In genomic region chr3:150419959-150420358, GRCh38 we compare ENCODE assay signal across 31 cellular contexts. TPM values are rescaled to one million over a fixed set of nuclear protein-coding genes. Genes with fewer than 3 reads are reported as not detected.
A peak's percentile ranks its signal among the peaks of the same experiment; 100 is the strongest.
DNase-seq lines count a peak whose midpoint lies in the region; ATAC-seq, FAIRE-seq and TF ChIP-seq lines count a peak whose summit lies in the region.
"Had no signal": no experiment of that assay in that cellular context is flagged by ENCODE, and none has a peak within 500 bp of the region (broad histone marks: within the 10 kb centered on the region; RNA-seq: fewer than 3 reads in every experiment).

No MANE protein-coding gene starts in this region.

- H3K9ac ChIP-seq in astrocyte (ENCODE audit: low read length): no peak overlapping the region

- no peaks in the 10 kb centered on the region for H3F3A ChIP-seq in GM23338 (replicated peaks; ENCODE audit: low read depth)

- no peak for DNase-seq in CD4-positive, alpha-beta T cell
- DNase-seq in astrocyte (ENCODE audit: low read depth) (no peak), left kidney (ENCODE audit: low read depth, low spot score) (peak; percentile 15), GM23338 (ENCODE audit: low spot score) (no peak), NCI-H446 treated with DMSO at 0.1 percent for 48 hours (lab: John Stamatoyannopoulos, UW) (no peak), NCI-H345 treated with DMSO at 0.1 percent for 48 hours (lab: John Stamatoyannopoulos, UW; ENCODE audit: unreplicated experiment) (no peak)
- no peak for DNase-seq in activated CD8-positive, alpha-beta memory T cell treated with anti-CD3 and anti-CD28 coated beads for 24 hours
- DNase-seq: activated CD4-positive, alpha-beta T cell treated with anti-CD3 and anti-CD28 coated beads for 1 hour; activated CD8-positive, alpha-beta T cell treated with anti-CD3 and anti-CD28 coated beads for 36 hours; activated gamma-delta T cell treated with Interleukin-2 at 50 U/mL for 16 hours; adrenal gland; colonic mucosa; effector memory CD8-positive, alpha-beta T cell; gastrocnemius medialis; hippocampal formation; immature natural killer cell; left ventricle myocardium superior; NCI-H1048; NCI-H187 treated with DMSO at 0.1 percent for 48 hours; NCI-H774; SIG-M5; stomach; T-cell; tibial artery had no signal

- H3K9me3 ChIP-seq in CD4-positive, alpha-beta T cell (ENCODE audit: control insufficient read depth, low read length): no peaks in the 10 kb centered on the region
- H3K9me3 ChIP-seq in HEK293 (ENCODE audit: control insufficient read depth, insufficient read depth, low read depth, low read length) (no peaks in the 10 kb centered on the region), astrocyte (ENCODE audit: insufficient read depth, low read depth, low read length) (no peaks in the 10 kb centered on the region)
- H3K9me3 ChIP-seq: adrenal gland, colonic mucosa, gastrocnemius medialis, stomach, tibial artery had no signal

- H2AFZ ChIP-seq in astrocyte (ENCODE audit: low read depth, low read length) (no peak overlapping the region), GM23338 (no peak overlapping the region)

- no peaks in the 10 kb centered on the region for H3K9me2 ChIP-seq in GM23338 (ENCODE audit: insufficient read depth)

- H3K27ac ChIP-seq in CD4-positive, alpha-beta T cell (ENCODE audit: low read depth, low read length): no peak overlapping the region
- H3K27ac ChIP-seq in HEK293 (ENCODE audit: extremely low read depth, low read depth, low read length) (no peak overlapping the region), astrocyte (ENCODE audit: low read depth, low read length) (no peak overlapping the region), GM23338 (ENCODE audit: low read depth) (no peak overlapping the region)
- H3K27ac ChIP-seq: adrenal gland, C4-2B, colonic mucosa, gastrocnemius medialis, stomach, tibial artery had no signal

- no peaks in the 10 kb centered on the region for H3K27me3 ChIP-seq in CD4-positive, alpha-beta T cell (ENCODE audit: control insufficient read depth, insufficient read depth, low read length)
- H3K27me3 ChIP-seq in astrocyte (ENCODE audit: insufficient read depth, low read length) (no peaks in the 10 kb centered on the region), GM23338 (ENCODE audit: insufficient read depth) (no peaks in the 10 kb centered on the region)
- H3K27me3 ChIP-seq: adrenal gland, colonic mucosa, gastrocnemius medialis, stomach, tibial artery had no signal

- H3K4me1 ChIP-seq in HEK293 (ENCODE audit: control insufficient read depth, insufficient read depth, low read length) (no peaks in the 10 kb centered on the region), astrocyte (ENCODE audit: insufficient read depth, low read length) (peaks cover 27% of the 10 kb centered on the region), GM23338 (ENCODE audit: insufficient read depth) (no peaks in the 10 kb centered on the region)

- H3K79me2 ChIP-seq in astrocyte (ENCODE audit: insufficient read depth, low read length): peaks cover 100% of the 10 kb centered on the region
- H3K79me2 ChIP-seq in GM23338 (replicated peaks; ENCODE audit: insufficient read depth): peaks cover 89% of the 10 kb centered on the region

- TF ChIP-seq CTCF in CD4-positive, alpha-beta T cell (IDR thresholded peaks at IDR 0.05): no peak
- no peak for TF ChIP-seq CTCF in HEK293 (tag by site-specific recombination; IDR thresholded peaks at IDR 0.05)
- TF ChIP-seq CTCF in astrocyte (IDR thresholded peaks at IDR 0.05; ENCODE audit: insufficient read depth, low read depth, low read length): no peak
- TF ChIP-seq CTCF in GM23338 (conservative IDR thresholded peaks at IDR 0.05; ENCODE audit: low read depth in 2 of 2): no peak

- H3K4me3 Mint-ChIP-seq in CD4-positive, alpha-beta T cell: peak overlapping the region; percentile 55
- H3K4me3 Mint-ChIP-seq in astrocyte (ENCODE audit: unreplicated experiment) (peak overlapping the region; percentile 84), GM23338 (no peak overlapping the region)
- H3K4me3 Mint-ChIP-seq: activated CD8-positive, alpha-beta T cell treated with anti-CD3 and anti-CD28 coated beads for 36 hours; effector memory CD8-positive, alpha-beta T cell; immature natural killer cell; neural crest cell; T-cell had no signal

- no peak for FAIRE-seq in astrocyte (lab: Jason Lieb, UNC)
- FAIRE-seq: HTR-8/SVneo had no signal

- H4K20me1 ChIP-seq in astrocyte (ENCODE audit: insufficient read depth, low read length): peaks cover 92% of the 10 kb centered on the region
- 0 out of 2 replicates have a peak, but pooled peaks cover 9% of the 10 kb centered on the region for H4K20me1 ChIP-seq in GM23338 (replicated peaks; ENCODE audit: insufficient read depth)

- no peak overlapping the region for H3K27ac Mint-ChIP-seq in CD4-positive, alpha-beta T cell
- H3K27ac Mint-ChIP-seq in astrocyte (ENCODE audit: unreplicated experiment): peak overlapping the region; percentile 20
- no peak overlapping the region for H3K27ac Mint-ChIP-seq in GM23338
- H3K27ac Mint-ChIP-seq: activated CD8-positive, alpha-beta T cell treated with anti-CD3 and anti-CD28 coated beads for 36 hours; T-cell had no signal

- CTCF ChIA-PET in CD4-positive, alpha-beta T cell (lab: Charles Lee): interaction anchor here (0.8 kb wide), 1 partner anchor 10 kb away, joined by 3 read pairs; no protein-coding TSS in a partner anchor
- CTCF ChIA-PET in HEK293 (lab: Yijun Ruan, JAX): interaction anchor here (1.2 to 1.7 kb wide), 3 partner anchors 10 to 452 kb away, joined by 3 read pairs; no protein-coding TSS in a partner anchor

- H3K9me3 Mint-ChIP-seq in CD4-positive, alpha-beta T cell: no peaks in the 10 kb centered on the region
- H3K9me3 Mint-ChIP-seq in astrocyte (ENCODE audit: unreplicated experiment) (no peaks in the 10 kb centered on the region), GM23338 (no peaks in the 10 kb centered on the region)
- H3K9me3 Mint-ChIP-seq: activated CD8-positive, alpha-beta T cell treated with anti-CD3 and anti-CD28 coated beads for 36 hours; effector memory CD8-positive, alpha-beta T cell; immature natural killer cell; neural crest cell; T-cell had no signal

- ATAC-seq in CD4-positive, alpha-beta T cell (ENCODE audit: poor library complexity): no peak
- no peak for ATAC-seq in GM23338
- ATAC-seq: activated CD8-positive, alpha-beta T cell treated with anti-CD3 and anti-CD28 coated beads for 36 hours; effector memory CD8-positive, alpha-beta T cell; esophagus mucosa; gastrocnemius medialis; left ventricle myocardium superior; sciatic nerve; T-cell had no signal

- peaks cover 79% of the 10 kb centered on the region for H3K4me1 Mint-ChIP-seq in CD4-positive, alpha-beta T cell (ENCODE audit: low read depth)
- peaks cover 52% of the 10 kb centered on the region for H3K4me1 Mint-ChIP-seq in astrocyte (ENCODE audit: low read depth, unreplicated experiment)
- peaks cover 28% of the 10 kb centered on the region for H3K4me1 Mint-ChIP-seq in GM23338

- no peaks in the 10 kb centered on the region for H3K27me3 Mint-ChIP-seq in CD4-positive, alpha-beta T cell
- H3K27me3 Mint-ChIP-seq in astrocyte (ENCODE audit: low read depth, unreplicated experiment) (no peaks in the 10 kb centered on the region), GM23338 (ENCODE audit: insufficient read depth, low read depth, poor library complexity) (no peaks in the 10 kb centered on the region)
- H3K27me3 Mint-ChIP-seq: activated CD8-positive, alpha-beta T cell treated with anti-CD3 and anti-CD28 coated beads for 36 hours; effector memory CD8-positive, alpha-beta T cell; progenitor cell of endocrine pancreas; T-cell had no signal

- POLR2A ChIA-PET in CD4-positive, alpha-beta T cell (lab: Charles Lee): interaction anchor here (2.3 kb wide), 1 partner anchor 11 kb away, joined by 11 read pairs; the partner anchor contains the start of gene TSC22D2
- POLR2A ChIA-PET in HEK293 (lab: Yijun Ruan, JAX): no interaction called here

- H3K36me3 Mint-ChIP-seq in CD4-positive, alpha-beta T cell (ENCODE audit: low read depth): peaks cover 31% of the 10 kb centered on the region
- H3K36me3 Mint-ChIP-seq in astrocyte (ENCODE audit: low read depth, unreplicated experiment): peaks cover 9% of the 10 kb centered on the region
- no peaks in the 10 kb centered on the region for H3K36me3 Mint-ChIP-seq in GM23338 (ENCODE audit: low read depth)

- H3K36me3 ChIP-seq in HEK293 (ENCODE audit: control insufficient read depth in 2 of 2, insufficient read depth in 1 of 2, low read length in 2 of 2) (peaks cover 0 to 8% of the 10 kb centered on the region in 2 experiments; a peak in 1 of 3 replicates), astrocyte (ENCODE audit: insufficient read depth, low read length) (no peaks in the 10 kb centered on the region), GM23338 (ENCODE audit: insufficient read depth) (no peaks in the 10 kb centered on the region)
- H3K36me3 ChIP-seq: adrenal gland, colonic mucosa, gastrocnemius medialis, tibial artery had no signal

- peak overlapping the region; percentile 7 for H3K4me2 ChIP-seq in astrocyte (ENCODE audit: low read length)
- no peak overlapping the region for H3K4me2 ChIP-seq in GM23338

- intact Hi-C loops in CD4-positive, alpha-beta T cell (cut with DNase I, micrococcal nuclease): no loop called here

- H3K4me3 ChIP-seq in HEK293 (ENCODE audit: low read depth, low read length) (no peak overlapping the region), astrocyte (ENCODE audit: insufficient read depth, low read depth, low read length) (no peak overlapping the region), GM23338 (no peak overlapping the region)
- H3K4me3 ChIP-seq: adrenal gland, colonic mucosa, gastrocnemius medialis, stomach, tibial artery had no signal

TF ChIP-seq in HEK293, 187 proteins besides CTCF, POLR2A, EP300 and RAD21 (continues in another document):
- TF ChIP-seq ZNF837 (tag by site-specific recombination; IDR thresholded peaks at IDR 0.05): no peak

TF ChIP-seq in GM23338, 12 proteins besides CTCF, POLR2A, EP300 and RAD21:
- TF ChIP-seq STAT1 (IDR thresholded peaks at IDR 0.05; ENCODE audit: unreplicated experiment) (no peak), EZH2 (IDR thresholded peaks at IDR 0.05; ENCODE audit: low read depth, unreplicated experiment) (no peak), EZH2phosphoT487 (IDR thresholded peaks at IDR 0.05; ENCODE audit: unreplicated experiment) (no peak), ETS1 (IDR thresholded peaks at IDR 0.05) (no peak)

RNA-seq across cellular contexts. Expression of gene TSC22D2, which starts 11.9 kb away (rescaled TPM):
- total RNA-seq in CD4-positive, alpha-beta T cell: 10 to 100 TPM; 47.3 to 49.3 TPM
- 99.4 and 116 TPM in 2 replicates for total RNA-seq in astrocyte
- total RNA-seq in GM23338 (2014; rRNA removed; shearing (Covaris generic)): 18.6 and 23.3 TPM in 2 replicates
- 33.8 and 34.2 TPM in 2 replicates for polyA plus RNA-seq in GM23338 (2016; fragmentation: Nextera tagmentation; extraction: Ambion mirVana)
